In the genomic region with DNA sequence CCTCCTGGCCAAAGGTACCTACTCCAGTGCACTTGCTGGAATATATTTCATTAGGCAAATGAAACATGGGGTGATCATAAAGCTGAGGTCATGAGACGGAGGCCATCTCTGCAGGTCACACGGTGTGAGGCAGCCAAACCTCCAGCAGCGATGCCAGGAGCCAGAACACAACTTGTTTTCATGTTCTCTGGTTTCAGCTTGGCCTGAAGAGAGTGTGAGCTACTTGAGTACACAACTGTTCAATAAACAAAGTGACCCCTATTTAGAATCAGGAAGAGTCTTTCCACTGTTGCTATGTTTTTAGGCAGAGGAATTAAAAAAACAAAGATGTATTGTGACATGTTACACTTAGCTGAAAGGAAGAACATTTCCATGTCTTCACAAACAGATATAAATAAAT, we compare ENCODE assay signal across 31 cellular contexts. TPM values are rescaled to one million over a fixed set of nuclear protein-coding genes. Genes with fewer than 3 reads are reported as not detected.
A peak's percentile ranks its signal among the peaks of the same experiment; 100 is the strongest.
DNase-seq lines count a peak whose midpoint lies in the region; ATAC-seq, FAIRE-seq and TF ChIP-seq lines count a peak whose summit lies in the region.
"Had no signal": no experiment of that assay in that cellular context is flagged by ENCODE, and none has a peak within 500 bp of the region (broad histone marks: within the 10 kb centered on the region; RNA-seq: fewer than 3 reads in every experiment).

No MANE protein-coding gene starts in this region.

- POLR2A ChIA-PET in WTC11 (lab: Charles Lee): no interaction called here

- DNase-seq in WTC11 (ENCODE audit: low spot score) (no peak), globus pallidus (ENCODE audit: low spot score) (peak; percentile 24), psoas muscle (peak; percentile 29 to 86), NOMO-1 treated with dmso at 0.1 percent for 144 hours (lab: John Stamatoyannopoulos, UW; ENCODE audit: unreplicated experiment) (no peak)
- DNase-seq in stimulated activated CD8-positive, alpha-beta memory T cell treated with anti-CD3 and anti-CD28 coated beads, Interleukin-4, amount 100 ng/mL, for 48 hours: no peak
- DNase-seq: activated CD4-positive, alpha-beta memory T cell treated with anti-CD3 and anti-CD28 coated beads, Interleukin-2, amount 10 ng/mL, durations not matched to agents 7 days and 5 days; activated effector memory CD4-positive, alpha-beta T cell treated with anti-CD3 and anti-CD28 coated beads, Interleukin-2, amount 50 U/mL, for 16 hours; activated T-cell treated with anti-CD3 and anti-CD28 coated beads for 4 hours; glutamatergic neuron; HFFc6; kidney glomerular epithelial cell; MG63; NCI-H2029 treated with DMSO at 0.1 percent for 48 hours; Peyer's patch; retina; SIG-M5; stimulated activated CD4-positive, alpha-beta T cell treated with anti-CD3 and anti-CD28 coated beads, Interleukin-12 subunit alpha, Interleukin-12 subunit beta, amount 100 ng/mL, for 4 hours; stimulated activated CD4-positive, alpha-beta T cell treated with anti-CD3 and anti-CD28 coated beads, Interleukin-4, amount 100 ng/mL, for 4 hours; stimulated activated naive CD8-positive, alpha-beta T cell treated with anti-CD3 and anti-CD28 coated beads, Interleukin-15, Interleukin-2, amounts not matched to agents 100 U/mL and 50 U/mL, for 24 hours had no signal

- 23 to 38% (median 26%) methylated on average over 3 of the region's 3 CpGs for WGBS in psoas muscle, 3 donors

- no peaks in the 10 kb centered on the region for H3K9me3 Mint-ChIP-seq in WTC11
- H3K9me3 Mint-ChIP-seq: activated CD4-positive, alpha-beta memory T cell treated with anti-CD3 and anti-CD28 coated beads, Interleukin-2, amount 10 ng/mL, durations not matched to agents 7 days and 5 days; CD14-positive monocyte; HFFc6 had no signal

- no peak for ATAC-seq in WTC11
- peak; percentile 86 to 93 (median 88) for ATAC-seq in psoas muscle
- no peak for ATAC-seq in HG02870 (IDR thresholded peaks at IDR 0.05; ENCODE audit: unreplicated experiment)
- no peak for ATAC-seq in GM18861 (IDR thresholded peaks at IDR 0.05; ENCODE audit: unreplicated experiment)
- ATAC-seq: activated CD4-positive, CD25-positive, alpha-beta regulatory T cell treated with anti-CD3 and anti-CD28 coated beads, Interleukin-2, amount 50 U/mL, for 24 hours; K562; stimulated activated naive CD8-positive, alpha-beta T cell treated with anti-CD3 and anti-CD28 coated beads, Interleukin-15, Interleukin-2, amounts not matched to agents 100 U/mL and 50 U/mL, for 24 hours had no signal

- H3K4me1 ChIP-seq in psoas muscle: peaks cover 27% of the 10 kb centered on the region
- H3K4me1 ChIP-seq: Peyer's patch had no signal

- CTCF ChIA-PET in WTC11 (lab: Charles Lee): interaction anchor here (1.9 kb wide), 1 partner anchor 11 kb away, joined by 6 read pairs; no protein-coding TSS in a partner anchor

- H3K27me3 ChIP-seq in psoas muscle (ENCODE audit: insufficient read depth in 3 of 3, low read length in 2 of 3): no peaks in the 10 kb centered on the region
- H3K27me3 ChIP-seq: MG63, neutrophil, Peyer's patch had no signal

- H3K36me3 Mint-ChIP-seq in WTC11: no peaks in the 10 kb centered on the region
- H3K36me3 Mint-ChIP-seq: CD14-positive monocyte had no signal

- FAIRE-seq in G401.6 (lab: Jason Lieb, UNC): peak; percentile 99
- FAIRE-seq: D721Med, GM19239, K562 had no signal

- H3K9me3 ChIP-seq in psoas muscle: no peaks in the 10 kb centered on the region
- H3K9me3 ChIP-seq: MG63, neutrophil, Peyer's patch, thoracic aorta had no signal

- H3K4me3 ChIP-seq in psoas muscle: peak overlapping the region; percentile 26
- H3K4me3 ChIP-seq: coronary artery, K562, lung, MG63, Peyer's patch, thoracic aorta had no signal

- H3K27ac Mint-ChIP-seq in WTC11: peak overlapping the region; percentile 54; the same call in 1 of the 2 replicates
- H3K27ac Mint-ChIP-seq: activated CD4-positive, alpha-beta memory T cell treated with anti-CD3 and anti-CD28 coated beads, Interleukin-2, amount 10 ng/mL, durations not matched to agents 7 days and 5 days; CD14-positive monocyte; HFFc6 had no signal

- peak overlapping the region; percentile 89 for H3K27ac ChIP-seq in psoas muscle
- H3K27ac ChIP-seq: coronary artery, neutrophil, Peyer's patch, thoracic aorta had no signal

- no peaks in the 10 kb centered on the region; the same call in none of the 2 replicates for H3K27me3 Mint-ChIP-seq in WTC11 (ENCODE audit: low read depth)

- TF ChIP-seq CTCF in WTC11 (IDR thresholded peaks at IDR 0.05) (no peak), psoas muscle (IDR thresholded peaks at IDR 0.05) (no peak)

- H3K4me1 Mint-ChIP-seq in WTC11: no peaks in the 10 kb centered on the region
- H3K4me1 Mint-ChIP-seq: activated CD4-positive, alpha-beta memory T cell treated with anti-CD3 and anti-CD28 coated beads, Interleukin-2, amount 10 ng/mL, durations not matched to agents 7 days and 5 days had no signal

- H3K4me3 Mint-ChIP-seq in WTC11: no peak overlapping the region
- H3K4me3 Mint-ChIP-seq: activated CD4-positive, alpha-beta memory T cell treated with anti-CD3 and anti-CD28 coated beads, Interleukin-2, amount 10 ng/mL, durations not matched to agents 7 days and 5 days; CD14-positive monocyte; HFFc6 had no signal

- H3K36me3 ChIP-seq in psoas muscle (ENCODE audit: insufficient read depth in 1 of 2, low read depth in 1 of 2): no peaks in the 10 kb centered on the region
- H3K36me3 ChIP-seq: MG63, neutrophil, Peyer's patch, thoracic aorta had no signal

- intact Hi-C loops in psoas muscle (cut with DNase I): no loop called here

TF ChIP-seq in WTC11, 78 proteins besides CTCF, POLR2A, EP300 and RAD21 (continues in another document):
- TF ChIP-seq, protein P1, sequence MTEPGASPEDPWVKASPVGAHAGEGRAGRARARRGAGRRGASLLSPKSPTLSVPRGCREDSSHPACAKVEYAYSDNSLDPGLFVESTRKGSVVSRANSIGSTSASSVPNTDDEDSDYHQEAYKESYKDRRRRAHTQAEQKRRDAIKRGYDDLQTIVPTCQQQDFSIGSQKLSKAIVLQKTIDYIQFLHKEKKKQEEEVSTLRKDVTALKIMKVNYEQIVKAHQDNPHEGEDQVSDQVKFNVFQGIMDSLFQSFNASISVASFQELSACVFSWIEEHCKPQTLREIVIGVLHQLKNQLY (CRISPR knock-in tag; IDR thresholded peaks at IDR 0.05): no peak
- no peak for TF ChIP-seq SOX15 (CRISPR knock-in tag; IDR thresholded peaks at IDR 0.05)
- no peak for TF ChIP-seq RELA (CRISPR knock-in tag; IDR thresholded peaks at IDR 0.05; ENCODE audit: borderline replicate concordance)
- no peak for TF ChIP-seq TP53 (CRISPR knock-in tag; IDR thresholded peaks at IDR 0.05)
- TF ChIP-seq MXD4 (CRISPR knock-in tag; IDR thresholded peaks at IDR 0.05; ENCODE audit: borderline replicate concordance): no peak
- no peak for TF ChIP-seq ZNF263 (CRISPR knock-in tag; IDR thresholded peaks at IDR 0.05; ENCODE audit: low read depth)
- no peak for TF ChIP-seq ATF6 (CRISPR knock-in tag; IDR thresholded peaks at IDR 0.05)
- no peak for TF ChIP-seq SP1 (CRISPR knock-in tag; conservative IDR thresholded peaks at IDR 0.05)
- no peak for TF ChIP-seq ZBTB21 (CRISPR knock-in tag; IDR thresholded peaks at IDR 0.05; ENCODE audit: borderline replicate concordance)
- TF ChIP-seq NFYB (CRISPR knock-in tag; conservative IDR thresholded peaks at IDR 0.05; ENCODE audit: low read depth): no peak
- TF ChIP-seq PRRX2 (CRISPR knock-in tag; IDR thresholded peaks at IDR 0.05): no peak
- TF ChIP-seq, protein P2, sequence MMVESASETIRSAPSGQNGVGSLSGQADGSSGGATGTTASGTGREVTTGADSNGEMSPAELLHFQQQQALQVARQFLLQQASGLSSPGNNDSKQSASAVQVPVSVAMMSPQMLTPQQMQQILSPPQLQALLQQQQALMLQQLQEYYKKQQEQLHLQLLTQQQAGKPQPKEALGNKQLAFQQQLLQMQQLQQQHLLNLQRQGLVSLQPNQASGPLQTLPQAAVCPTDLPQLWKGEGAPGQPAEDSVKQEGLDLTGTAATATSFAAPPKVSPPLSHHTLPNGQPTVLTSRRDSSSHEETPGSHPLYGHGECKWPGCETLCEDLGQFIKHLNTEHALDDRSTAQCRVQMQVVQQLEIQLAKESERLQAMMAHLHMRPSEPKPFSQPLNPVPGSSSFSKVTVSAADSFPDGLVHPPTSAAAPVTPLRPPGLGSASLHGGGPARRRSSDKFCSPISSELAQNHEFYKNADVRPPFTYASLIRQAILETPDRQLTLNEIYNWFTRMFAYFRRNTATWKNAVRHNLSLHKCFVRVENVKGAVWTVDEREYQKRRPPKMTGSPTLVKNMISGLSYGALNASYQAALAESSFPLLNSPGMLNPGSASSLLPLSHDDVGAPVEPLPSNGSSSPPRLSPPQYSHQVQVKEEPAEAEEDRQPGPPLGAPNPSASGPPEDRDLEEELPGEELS (CRISPR knock-in tag; IDR thresholded peaks at IDR 0.05): no peak
- no peak for TF ChIP-seq FOXK1 (CRISPR knock-in tag; IDR thresholded peaks at IDR 0.05)
- no peak for TF ChIP-seq CREB1 (CRISPR knock-in tag; IDR thresholded peaks at IDR 0.05)
- no peak for TF ChIP-seq NFE2L1 (CRISPR knock-in tag; IDR thresholded peaks at IDR 0.05)

RNA-seq across cellular contexts. Expression of gene PYGO1, which starts 42.8 kb away (rescaled TPM):
- total RNA-seq in WTC11 (2021) (0.46 to 0.55 TPM (median 0.50 TPM) in 3 replicates), psoas muscle (10 to 100 TPM; 18.8 to 30.2 (median 28.5) TPM)
- 10 to 100 TPM in 1 of 3 donors, 1 to 10 TPM in 2; 3.8 to 12.6 (median 7.0) TPM for polyA plus RNA-seq in psoas muscle
- total RNA-seq: activated CD4-positive, alpha-beta memory T cell treated with anti-CD3 and anti-CD28 coated beads, Interleukin-2, amount 10 ng/mL, durations not matched to agents 7 days and 5 days had no signal
- polyA plus RNA-seq: CD14-positive monocyte had no signal

Comparison
In these comparisons a context has a peak if more than half of its experiments do, and no peak if none do; other contexts are left out.
1. ATAC-seq: peak in psoas muscle (4 of 4); none in WTC11 (single experiment), HG02870 (single experiment) and GM18861 (single experiment).
2. DNase-seq: peak in globus pallidus (single experiment) and psoas muscle (2 of 2); none in WTC11 (single experiment), stimulated activated CD8-positive, alpha-beta memory T cell treated with anti-CD3 and anti-CD28 coated beads, Interleukin-4, amount 100 ng/mL, for 48 hours (single experiment) and NOMO-1 treated with dmso at 0.1 percent for 144 hours (single experiment).
3. RNA of gene PYGO1, which starts 42.8 kb away (total RNA-seq): 18.8 to 30.2 TPM in psoas muscle; 0.46 to 0.55 TPM in WTC11; every median in the first group is over 10 times any median in the second.